Comparison of ENCODE assay signal across 24 cellular contexts in genomic region chr9:89685698-89686097, GRCh38.
DNase-seq lines count a peak whose midpoint lies in the region; ATAC-seq and TF ChIP-seq lines count a peak whose summit lies in the region.
"Had no signal": no experiment of that assay in that cellular context is flagged by ENCODE, and none has a peak within 500 bp of the region (broad histone marks: within the 10 kb centered on the region; RNA-seq: fewer than 3 reads in every experiment).

No MANE protein-coding gene starts in this region.

- no peak overlapping the region for H3K4me3 Mint-ChIP-seq in dendritic cell treated with granulocyte-macrophage colony-stimulating factor and Interleukin-4, amounts not matched to agents 40 ng/mL and 50 ng/mL, for 4 days
- H3K4me3 Mint-ChIP-seq: activated T-cell treated with anti-CD3 and anti-CD28 coated beads, Interleukin-2, amount 50 U/mL, for 4 hours; CD4-positive, alpha-beta T cell; naive thymus-derived CD8-positive, alpha-beta T cell; T-helper 2 cell treated with Interferon-gamma antibody and Interleukin-4, amounts not matched to agents 5 μg/mL and 100 μg/mL, for 36 hours had no signal

- peaks cover 2% of the 10 kb centered on the region for H3K4me1 Mint-ChIP-seq in dendritic cell treated with granulocyte-macrophage colony-stimulating factor and Interleukin-4, amounts not matched to agents 40 ng/mL and 50 ng/mL, for 4 days (ENCODE audit: low read depth)

- no peak for TF ChIP-seq POLR2A in heart left ventricle (IDR thresholded peaks at IDR 0.05)

- TF ChIP-seq CTCF in heart left ventricle (IDR thresholded peaks at IDR 0.05) = no peak
- TF ChIP-seq CTCF in mucosa of descending colon (IDR thresholded peaks at IDR 0.05) = no peak
- no peak for TF ChIP-seq CTCF in thoracic aorta (IDR thresholded peaks at IDR 0.05)

- intact Hi-C loops in heart left ventricle (cut with DNase I) (loop anchor here in 1 of 10 donors (10.0 kb wide), 1 partner anchor 189 kb away; no protein-coding TSS in a partner anchor), Right ventricle myocardium inferior (cut with DNase I) (loop anchor here (1.0 to 2.0 kb wide), 3 partner anchors 63 to 82 kb away; no protein-coding TSS in a partner anchor), mucosa of descending colon (cut with DNase I, micrococcal nuclease) (no loop called here)
- intact Hi-C loops in dendritic cell treated with granulocyte-macrophage colony-stimulating factor and Interleukin-4, amounts not matched to agents 40 ng/mL and 50 ng/mL, for 4 days (cut with micrococcal nuclease) = no loop called here

- no peak for DNase-seq in heart left ventricle
- no peak for DNase-seq in Right ventricle myocardium inferior (ENCODE audit: missing footprints)
- DNase-seq in mucosa of descending colon = no peak
- DNase-seq in thoracic aorta (ENCODE audit: low spot score) = no peak
- no peak for DNase-seq in nucleus accumbens (lab: John Stamatoyannopoulos, UW)
- DNase-seq in NK-92 treated with Interleukin-12 subunit alpha and Interleukin-12 subunit beta, amount 100 ng/mL, for 24 hours (lab: John Stamatoyannopoulos, UW) = no peak
- DNase-seq: activated CD4-positive, alpha-beta T cell treated with anti-CD3 and anti-CD28 coated beads for 48 hours; activated T-cell treated with anti-CD3 and anti-CD28 coated beads, Interleukin-2, amount 50 U/mL, for 4 hours; brain microvascular endothelial cell; effector CD4-positive, alpha-beta T cell; EL; GM23248; Kasumi-1; naive thymus-derived CD8-positive, alpha-beta T cell; OCI-M1; sigmoid colon; stimulated activated CD4-positive, alpha-beta T cell treated with anti-CD3 and anti-CD28 coated beads, Interleukin-4, amount 100 ng/mL, for 4 hours; stimulated activated naive CD4-positive, alpha-beta T cell had no signal

- H3K4me1 ChIP-seq in heart left ventricle = peaks cover 0 to 28% (median 18%) of the 10 kb centered on the region in 12 donors
- peaks cover 2% of the 10 kb centered on the region for H3K4me1 ChIP-seq in mucosa of descending colon (ENCODE audit: low read depth)
- peaks cover 18 to 42% of the 10 kb centered on the region in 2 donors for H3K4me1 ChIP-seq in thoracic aorta (ENCODE audit: control insufficient read depth in 1 of 2, low read depth in 2 of 2)
- H3K4me1 ChIP-seq: sigmoid colon had no signal

- H3K9me3 ChIP-seq in heart left ventricle (no peaks in the 10 kb centered on the region), mucosa of descending colon (no peaks in the 10 kb centered on the region), thoracic aorta (no peaks in the 10 kb centered on the region)
- H3K9me3 ChIP-seq: sigmoid colon had no signal

- peak overlapping the region; percentile 50 to 91 (median 80) for H3K27ac ChIP-seq in heart left ventricle
- H3K27ac ChIP-seq in thoracic aorta = peak overlapping the region; percentile 77 to 82
- H3K27ac ChIP-seq: brain microvascular endothelial cell, GM23248, HL-60, sigmoid colon had no signal

- H3K27ac Mint-ChIP-seq in dendritic cell treated with granulocyte-macrophage colony-stimulating factor and Interleukin-4, amounts not matched to agents 40 ng/mL and 50 ng/mL, for 4 days = peak overlapping the region; percentile 14
- H3K27ac Mint-ChIP-seq: CD4-positive, alpha-beta T cell; naive thymus-derived CD8-positive, alpha-beta T cell; T-helper 2 cell treated with Interferon-gamma antibody and Interleukin-4, amounts not matched to agents 5 μg/mL and 100 μg/mL, for 36 hours had no signal

- H3K36me3 Mint-ChIP-seq in dendritic cell treated with granulocyte-macrophage colony-stimulating factor and Interleukin-4, amounts not matched to agents 40 ng/mL and 50 ng/mL, for 4 days (ENCODE audit: low read depth) = no peaks in the 10 kb centered on the region
- H3K36me3 Mint-ChIP-seq: naive thymus-derived CD8-positive, alpha-beta T cell had no signal

- H3K27me3 ChIP-seq in heart left ventricle (no peaks in the 10 kb centered on the region), thoracic aorta (replicated peaks; ENCODE audit: insufficient read depth) (no peaks in the 10 kb centered on the region)
- H3K27me3 ChIP-seq: brain microvascular endothelial cell, sigmoid colon had no signal

- peaks cover 7% of the 10 kb centered on the region for H3K27me3 Mint-ChIP-seq in dendritic cell treated with granulocyte-macrophage colony-stimulating factor and Interleukin-4, amounts not matched to agents 40 ng/mL and 50 ng/mL, for 4 days
- H3K27me3 Mint-ChIP-seq: CD4-positive, alpha-beta T cell had no signal

- H3K9me3 Mint-ChIP-seq in dendritic cell treated with granulocyte-macrophage colony-stimulating factor and Interleukin-4, amounts not matched to agents 40 ng/mL and 50 ng/mL, for 4 days = no peaks in the 10 kb centered on the region
- H3K9me3 Mint-ChIP-seq: activated T-cell treated with anti-CD3 and anti-CD28 coated beads, Interleukin-2, amount 50 U/mL, for 4 hours; CD4-positive, alpha-beta T cell; naive thymus-derived CD8-positive, alpha-beta T cell; T-helper 2 cell treated with Interferon-gamma antibody and Interleukin-4, amounts not matched to agents 5 μg/mL and 100 μg/mL, for 36 hours had no signal

- H3K36me3 ChIP-seq in heart left ventricle = no peaks in the 10 kb centered on the region
- no peaks in the 10 kb centered on the region for H3K36me3 ChIP-seq in mucosa of descending colon (ENCODE audit: low read depth)
- no peaks in the 10 kb centered on the region for H3K36me3 ChIP-seq in thoracic aorta
- H3K36me3 ChIP-seq: brain microvascular endothelial cell, sigmoid colon had no signal

- no peak overlapping the region for H3K4me3 ChIP-seq in heart left ventricle
- no peak overlapping the region for H3K4me3 ChIP-seq in mucosa of descending colon
- H3K4me3 ChIP-seq in thoracic aorta = no peak overlapping the region
- H3K4me3 ChIP-seq: GM12878, GM23248, sigmoid colon had no signal

- WGBS in heart left ventricle, 4 donors = 95 to 97% (median 96%) methylated on average over 9 of the region's 9 CpGs

- peak in 1 of 4 donors; percentile 4 for ATAC-seq in heart left ventricle
- ATAC-seq in Right ventricle myocardium inferior = no peak
- peak; percentile 12 for ATAC-seq in mucosa of descending colon
- ATAC-seq in thoracic aorta (ENCODE audit: insufficient number of reproducible peaks, low FRiP score, low read depth) = no peak
- ATAC-seq in GM18520 (IDR thresholded peaks at IDR 0.05; ENCODE audit: unreplicated experiment) = no peak
- ATAC-seq: activated T-cell treated with anti-CD3 and anti-CD28 coated beads, Interleukin-2, amount 50 U/mL, for 4 hours; GM12878; naive thymus-derived CD8-positive, alpha-beta T cell had no signal
